ENCODE assay signal across 23 cellular contexts in the genomic region with DNA sequence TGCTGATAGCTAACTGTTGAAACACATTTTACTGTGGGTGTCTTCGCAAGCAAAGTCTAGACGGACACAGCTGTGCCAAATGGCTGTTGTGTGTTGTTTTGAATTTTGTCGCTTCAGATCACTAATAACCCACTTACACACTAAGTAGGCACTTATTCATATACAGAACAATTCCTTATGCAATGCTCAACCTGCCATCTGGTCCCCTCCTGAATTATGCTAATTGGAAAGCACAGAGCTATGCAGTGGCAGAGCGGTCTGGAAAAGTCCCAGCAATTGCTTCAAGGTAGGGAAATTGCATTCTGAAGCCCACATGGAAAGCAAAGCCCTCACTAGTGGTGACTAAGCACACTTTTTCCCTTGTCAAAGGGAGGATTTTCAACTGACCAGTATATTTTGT.
DNase-seq lines count a peak whose midpoint lies in the region; ATAC-seq and TF ChIP-seq lines count a peak whose summit lies in the region.
"Had no signal": no experiment of that assay in that cellular context is flagged by ENCODE, and none has a peak within 500 bp of the region (broad histone marks: within the 10 kb centered on the region; RNA-seq: fewer than 3 reads in every experiment).

No MANE protein-coding gene starts in this region.

- peak overlapping the region; percentile 89 for H3K27ac Mint-ChIP-seq in glutamatergic neuron (ENCODE audit: unreplicated experiment)
- H3K27ac Mint-ChIP-seq: activated CD4-positive, alpha-beta T cell treated with anti-CD3 and anti-CD28 coated beads, Interleukin-2, amount 10 ng/mL, durations not matched to agents 7 days and 5 days; activated naive CD8-positive, alpha-beta T cell treated with anti-CD3 and anti-CD28 coated beads, Interleukin-2, amount 50 U/mL, for 24 hours; activated T-cell treated with anti-CD3 and anti-CD28 coated beads, Interleukin-2, amount 50 U/mL, for 24 hours; CD4-positive, CD25-positive, alpha-beta regulatory T cell; H9 had no signal

- no peak overlapping the region for H3K4me3 Mint-ChIP-seq in glutamatergic neuron (ENCODE audit: unreplicated experiment)
- H3K4me3 Mint-ChIP-seq: activated CD4-positive, alpha-beta T cell treated with anti-CD3 and anti-CD28 coated beads, Interleukin-2, amount 10 ng/mL, durations not matched to agents 7 days and 5 days; activated naive CD8-positive, alpha-beta T cell treated with anti-CD3 and anti-CD28 coated beads, Interleukin-2, amount 50 U/mL, for 24 hours; activated T-cell treated with anti-CD3 and anti-CD28 coated beads, Interleukin-2, amount 50 U/mL, for 24 hours; CD4-positive, CD25-positive, alpha-beta regulatory T cell; H9 had no signal

- DNase-seq in DMS 273 treated with DMSO at 0.1 percent for 48 hours (lab: John Stamatoyannopoulos, UW) = peak; percentile 80
- DNase-seq in NCI-H1436 treated with DMSO at 0.1 percent for 48 hours (lab: John Stamatoyannopoulos, UW) = peak; percentile 13
- DNase-seq in NCI-H774 (lab: John Stamatoyannopoulos, UW) = peak; percentile 16
- DNase-seq in glutamatergic neuron = no peak
- DNase-seq in stimulated activated CD4-positive, alpha-beta T cell treated with anti-CD3 and anti-CD28 coated beads, Interleukin-15, amount 100 ng/mL, for 24 hours = no peak
- DNase-seq: activated CD4-positive, alpha-beta T cell treated with anti-CD3 and anti-CD28 coated beads, Interleukin-2, amount 10 ng/mL, durations not matched to agents 7 days and 5 days; activated gamma-delta T cell; activated naive CD8-positive, alpha-beta T cell treated with anti-CD3 and anti-CD28 coated beads, Interleukin-2, amount 50 U/mL, for 24 hours; activated T-cell treated with anti-CD3 and anti-CD28 coated beads, Interleukin-2, amount 50 U/mL, for 24 hours; body of pancreas; CD4-positive, CD25-positive, alpha-beta regulatory T cell; H9; left lung; NCI-H146; NCI-H345; Peyer's patch; sigmoid colon; SJCRH30; stimulated activated naive CD4-positive, alpha-beta T cell; T1000; testis had no signal

- H3K36me3 Mint-ChIP-seq in glutamatergic neuron (ENCODE audit: unreplicated experiment) = no peaks in the 10 kb centered on the region
- H3K36me3 Mint-ChIP-seq: CD4-positive, CD25-positive, alpha-beta regulatory T cell had no signal

- peaks cover 3% of the 10 kb centered on the region for H3K9me3 Mint-ChIP-seq in glutamatergic neuron (ENCODE audit: unreplicated experiment)
- H3K9me3 Mint-ChIP-seq: activated CD4-positive, alpha-beta T cell treated with anti-CD3 and anti-CD28 coated beads, Interleukin-2, amount 10 ng/mL, durations not matched to agents 7 days and 5 days; activated naive CD8-positive, alpha-beta T cell treated with anti-CD3 and anti-CD28 coated beads, Interleukin-2, amount 50 U/mL, for 24 hours; activated T-cell treated with anti-CD3 and anti-CD28 coated beads, Interleukin-2, amount 50 U/mL, for 24 hours; H9 had no signal

- H3K4me1 Mint-ChIP-seq in glutamatergic neuron (ENCODE audit: low read depth, unreplicated experiment) = peaks cover 24% of the 10 kb centered on the region
- H3K4me1 Mint-ChIP-seq: CD4-positive, CD25-positive, alpha-beta regulatory T cell had no signal

- H3K27me3 Mint-ChIP-seq in glutamatergic neuron (ENCODE audit: unreplicated experiment) = peaks cover 2% of the 10 kb centered on the region
- H3K27me3 Mint-ChIP-seq: activated T-cell treated with anti-CD3 and anti-CD28 coated beads, Interleukin-2, amount 50 U/mL, for 24 hours had no signal

- TF ChIP-seq CTCF in glutamatergic neuron (IDR thresholded peaks at IDR 0.05; ENCODE audit: partially characterized antibody, unreplicated experiment) = no peak

- ATAC-seq in GM18867 (IDR thresholded peaks at IDR 0.05; ENCODE audit: unreplicated experiment) = no peak
- no peak for ATAC-seq in GM19324 (IDR thresholded peaks at IDR 0.05; ENCODE audit: low FRiP score, unreplicated experiment)
- ATAC-seq: body of pancreas, left lung had no signal

Comparison
In these comparisons a context has a peak if more than half of its experiments do, and no peak if none do; other contexts are left out.
1. DNase-seq: peak in DMS 273 treated with DMSO at 0.1 percent for 48 hours (single experiment), NCI-H1436 treated with DMSO at 0.1 percent for 48 hours (single experiment) and NCI-H774 (single experiment); none in glutamatergic neuron (single experiment) and stimulated activated CD4-positive, alpha-beta T cell treated with anti-CD3 and anti-CD28 coated beads, Interleukin-15, amount 100 ng/mL, for 24 hours (single experiment).